17 cellular contexts compared by ENCODE assay signal in genomic region chr2:144597894-144598593, GRCh38.
"Had no signal": no experiment of that assay in that cellular context is flagged by ENCODE, and none has a peak within 500 bp of the region (broad histone marks: within the 10 kb centered on the region; RNA-seq: fewer than 3 reads in every experiment).

No MANE protein-coding gene starts in this region.

- H3K27me3 Mint-ChIP-seq: memory B cell; progenitor cell of endocrine pancreas; stimulated activated naive CD8-positive, alpha-beta T cell treated with anti-CD3 and anti-CD28 coated beads, Interleukin-15, amount 100 ng/mL, for 72 hours had no signal

- H3K4me1 ChIP-seq: parathyroid adenoma, right lobe of liver had no signal

- H2AFZ ChIP-seq: neural progenitor cell, parathyroid adenoma had no signal

- H3K4me3 Mint-ChIP-seq: memory B cell; neural progenitor cell; stimulated activated naive CD8-positive, alpha-beta T cell treated with anti-CD3 and anti-CD28 coated beads, Interleukin-15, amount 100 ng/mL, for 72 hours had no signal

- H3K27ac Mint-ChIP-seq: memory B cell, neural progenitor cell, progenitor cell of endocrine pancreas had no signal

- H3K4me1 Mint-ChIP-seq: stimulated activated naive CD8-positive, alpha-beta T cell treated with anti-CD3 and anti-CD28 coated beads, Interleukin-15, amount 100 ng/mL, for 72 hours had no signal

- DNase-seq: hypothalamus; kidney; right lobe of liver; small intestine; stimulated activated CD4-positive, alpha-beta T cell treated with anti-CD3 and anti-CD28 coated beads, Interleukin-15, amount 100 ng/mL, for 24 hours; stimulated activated CD4-positive, alpha-beta T cell treated with anti-CD3 and anti-CD28 coated beads, Interleukin-2, amount 100 ng/mL, for 48 hours; stimulated activated naive CD4-positive, alpha-beta T cell; stimulated activated naive CD8-positive, alpha-beta T cell treated with anti-CD3 and anti-CD28 coated beads, Interleukin-15, amount 100 ng/mL, for 72 hours; transverse colon had no signal

- ATAC-seq: left lobe of liver; right lobe of liver; stimulated activated naive CD8-positive, alpha-beta T cell treated with anti-CD3 and anti-CD28 coated beads, Interleukin-15, amount 100 ng/mL, for 72 hours had no signal

- H3K79me2 ChIP-seq: parathyroid adenoma had no signal

- H3K27ac ChIP-seq: coronary artery, neural progenitor cell, parathyroid adenoma, right lobe of liver, suprapubic skin, transverse colon had no signal

- H3K27me3 ChIP-seq: neural progenitor cell, right lobe of liver, suprapubic skin, transverse colon had no signal

- H3K36me3 ChIP-seq: neural progenitor cell, right lobe of liver, suprapubic skin, transverse colon had no signal

- H3K36me3 Mint-ChIP-seq: memory B cell had no signal

- H3K4me3 ChIP-seq: coronary artery, lung, neural progenitor cell, right lobe of liver, suprapubic skin, transverse colon had no signal

- H3K4me2 ChIP-seq: neural progenitor cell had no signal

- H3K9me3 Mint-ChIP-seq: memory B cell; stimulated activated naive CD8-positive, alpha-beta T cell treated with anti-CD3 and anti-CD28 coated beads, Interleukin-15, amount 100 ng/mL, for 72 hours had no signal

- H3K9ac ChIP-seq: neural progenitor cell, parathyroid adenoma had no signal

- H3K9me3 ChIP-seq: right lobe of liver, suprapubic skin, transverse colon had no signal
